8 cellular contexts compared by ENCODE assay signal in genomic region chr3:42117175-42118008, GRCh38. TPM values are rescaled to one million over a fixed set of nuclear protein-coding genes. Genes with fewer than 3 reads are reported as not detected.
DNase-seq lines count a peak whose midpoint lies in the region; ATAC-seq and TF ChIP-seq lines count a peak whose summit lies in the region.

No MANE protein-coding gene starts in this region.

- TF ChIP-seq CTCF in upper lobe of left lung (IDR thresholded peaks at IDR 0.05): peak in 3 of 6 experiments; percentile 47 to 57 (median 51)

- H3K27me3 ChIP-seq in upper lobe of left lung: no peaks in the 10 kb centered on the region

- H3K4me1 ChIP-seq in upper lobe of left lung: peaks cover 54 to 66% (median 58%) of the 10 kb centered on the region in 4 donors

- H3K4me3 ChIP-seq in upper lobe of left lung: no peak overlapping the region

- TF ChIP-seq POLR2A in upper lobe of left lung (IDR thresholded peaks at IDR 0.05): no peak

- no peaks in the 10 kb centered on the region for H3K9me3 ChIP-seq in upper lobe of left lung

- ATAC-seq in left lobe of liver: peak; percentile 75
- peak; percentile 65 to 68 for ATAC-seq in upper lobe of left lung (ENCODE audit: low FRiP score in 2 of 2)
- ATAC-seq in HG03342 (IDR thresholded peaks at IDR 0.05; ENCODE audit: unreplicated experiment): no peak
- ATAC-seq in GM21737 (IDR thresholded peaks at IDR 0.05; ENCODE audit: unreplicated experiment): no peak

- DNase-seq in Ammon's horn (ENCODE audit: low spot score): peak; percentile 60
- peak; percentile 93 for DNase-seq in HT1080 (ENCODE audit: low read depth)
- peak; percentile 65 to 73 for DNase-seq in T47D (ENCODE audit: low read depth in 1 of 2, low spot score in 1 of 2)
- peak; percentile 66 for DNase-seq in left lobe of liver (ENCODE audit: low spot score)
- DNase-seq in upper lobe of left lung: peak; percentile 38 to 74
- DNase-seq in NCI-H526 treated with DMSO at 0.1 percent for 48 hours (lab: John Stamatoyannopoulos, UW): no peak

- in situ Hi-C loops in T47D (cut with HindIII; ENCODE audit: low pct_unique_long_range_greater_than_20kb, low sequenced_read_pairs): no loop called here

- peak overlapping the region; percentile 4 to 54 (median 24) for H3K27ac ChIP-seq in upper lobe of left lung

- H3K36me3 ChIP-seq in upper lobe of left lung: no peaks in the 10 kb centered on the region

- WGBS in upper lobe of left lung, 2 donors: 31 to 43% methylated on average over 14 of the region's 14 CpGs

- TF ChIP-seq EP300 in upper lobe of left lung (IDR thresholded peaks at IDR 0.05): peak in 1 of 4 donors; percentile 3

RNA-seq across cellular contexts. Expression of gene TRAK1, which starts 26.2 kb away (rescaled TPM):
- 21.7 and 29.4 TPM in 2 replicates for total RNA-seq in HT1080 (2014; rRNA removed; shearing (Covaris generic))
- 23.4 and 27.8 TPM in 2 replicates for polyA plus RNA-seq in HT1080 (2015; cell fraction: cytosol; rRNA removed)
- 29.1 and 32.7 TPM in 2 replicates for polyA plus RNA-seq in HT1080 (2015; cell fraction: nucleus; rRNA removed)
- 11.2 TPM for total RNA-seq in left lobe of liver
- total RNA-seq in upper lobe of left lung: 100 to 1,000 TPM in 1 of 6 donors, 10 to 100 TPM in 5; 46.7 to 107 (median 74.7) TPM

Comparison
In these comparisons a context has a peak if more than half of its experiments do, and no peak if none do; other contexts are left out.
1. ATAC-seq: peak in left lobe of liver (single experiment) and upper lobe of left lung (2 of 2); none in HG03342 (single experiment) and GM21737 (single experiment).